8 cellular contexts compared by ENCODE assay signal in the genomic region with DNA sequence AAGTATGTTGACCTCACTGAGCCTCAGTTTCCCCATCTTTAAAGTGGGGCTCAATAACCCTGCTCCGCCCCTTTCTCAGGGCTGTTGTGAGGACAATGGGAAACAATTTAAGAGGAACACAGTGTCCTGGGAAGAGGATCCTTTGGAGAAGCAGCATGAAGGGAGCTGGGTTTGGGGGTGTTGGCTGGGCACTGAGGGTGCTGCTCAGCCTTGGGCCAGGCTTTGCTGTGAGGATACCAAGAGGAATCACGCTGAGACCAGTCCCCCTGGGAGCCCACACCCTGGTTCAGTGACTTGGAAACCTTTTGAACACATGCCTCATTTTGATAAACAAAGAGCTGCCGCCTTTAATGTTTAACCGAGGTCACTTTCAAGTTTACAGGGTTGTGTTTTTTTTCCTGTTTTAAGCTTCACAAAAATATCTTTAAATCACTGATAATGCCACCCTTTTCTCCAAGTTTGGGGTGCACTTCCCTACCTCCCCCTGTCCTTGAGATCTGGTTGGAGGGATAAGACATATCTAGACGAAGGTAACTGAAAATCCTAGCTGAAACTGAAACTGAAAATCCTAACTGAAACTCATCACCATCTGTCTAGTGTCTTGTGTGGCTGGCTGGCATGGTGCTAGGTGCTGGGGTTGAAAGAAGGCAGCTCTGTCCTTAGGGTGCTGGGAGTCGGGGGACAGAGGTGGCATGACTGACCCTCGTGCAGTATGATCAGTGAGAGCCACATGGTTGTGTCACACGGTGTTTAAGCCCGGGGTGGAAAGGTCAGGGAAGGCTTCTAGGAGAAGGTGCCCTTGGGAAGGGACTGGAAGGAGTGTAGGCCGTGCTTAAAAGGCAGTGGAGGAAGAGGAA. TPM values are rescaled to one million over a fixed set of nuclear protein-coding genes. Genes with fewer than 3 reads are reported as not detected.
DNase-seq lines count a peak whose midpoint lies in the region; ATAC-seq, FAIRE-seq and TF ChIP-seq lines count a peak whose summit lies in the region.

No MANE protein-coding gene starts in this region.

- peaks cover 2% of the 10 kb centered on the region for H3K36me3 Mint-ChIP-seq in activated naive CD8-positive, alpha-beta T cell

- no peak for TF ChIP-seq RAD21 in HepG2 (CRISPR knock-in tag; IDR thresholded peaks at IDR 0.05)

- peak overlapping the region; percentile 98 for H3K27ac Mint-ChIP-seq in activated naive CD8-positive, alpha-beta T cell

- H3K4me1 Mint-ChIP-seq in activated naive CD8-positive, alpha-beta T cell (ENCODE audit: low read depth) = peaks cover 34% of the 10 kb centered on the region

- CTCF ChIA-PET in HepG2 (lab: Yijun Ruan, JAX; ENCODE audit: low intra/inter-chr PET ratio, low total read pairs) = no interaction called here

- peak overlapping the region; percentile 94 for H3K4me3 Mint-ChIP-seq in activated naive CD8-positive, alpha-beta T cell

- peaks cover 68% of the 10 kb centered on the region for H3K4me1 ChIP-seq in KMS-11 (ENCODE audit: low read depth, poor library complexity, severe bottlenecking)
- H3K4me1 ChIP-seq in HepG2 (ENCODE audit: insufficient read depth, low read length) = peaks cover 57% of the 10 kb centered on the region
- H3K4me1 ChIP-seq in suprapubic skin = peaks cover 38% of the 10 kb centered on the region

- H3K4me3 ChIP-seq in GM12865 (ENCODE audit: low read depth, low read length) (peak overlapping the region; percentile 69), KMS-11 (IDR thresholded peaks at IDR 0.05; ENCODE audit: insufficient read depth, low read depth, low read length) (peak overlapping the region; percentile 55), HepG2 (replicated peaks in 1 of 3; ENCODE audit: insufficient read depth in 1 of 3, low read depth in 2 of 3, low read length in 3 of 3) (peak overlapping the region; percentile 75 to 81 (median 79); a peak in 5 of 6 replicates), suprapubic skin (peak overlapping the region; percentile 84)

- DNase-seq in GM12865 (ENCODE audit: low read depth) (peak; percentile 83), HepG2 (ENCODE audit: low spot score) (peak; percentile 80), suprapubic skin (ENCODE audit: low spot score in 2 of 2) (peak; percentile 57 to 73), UCSD-AML1 (lab: John Stamatoyannopoulos, UW; ENCODE audit: unreplicated experiment) (no peak), superior temporal gyrus (ENCODE audit: extremely low spot score) (no peak)

- H3K9ac ChIP-seq in KMS-11 (peak overlapping the region; percentile 97), HepG2 (ENCODE audit: insufficient read depth, low read depth, low read length) (peak overlapping the region; percentile 83; the same call in 1 of the 2 replicates)

- H3K4me2 ChIP-seq in KMS-11 (peak overlapping the region; percentile 93), HepG2 (ENCODE audit: low read depth, low read length) (peak overlapping the region; percentile 94)

- peak; percentile 68 for FAIRE-seq in HepG2 (lab: Jason Lieb, UNC)

- ATAC-seq in GM21529 (IDR thresholded peaks at IDR 0.05; ENCODE audit: unreplicated experiment) (peak; percentile 60), HepG2 (peak; percentile 47)

- POLR2A ChIA-PET in HepG2 (lab: Yijun Ruan, JAX) = interaction anchor here (0.8 to 8.8 kb wide), 16 partner anchors 8 to 681 kb away, joined by 3 to 181 read pairs (median 4); partner anchors contain the start of genes ABCB8, ACTR3C, LRRC61 and REPIN1

- H3K27me3 ChIP-seq in KMS-11 (ENCODE audit: insufficient read depth, low read depth) (no peaks in the 10 kb centered on the region), HepG2 (ENCODE audit: control insufficient read depth in 1 of 2, insufficient read depth in 2 of 2, low read length in 2 of 2) (no peaks in the 10 kb centered on the region), suprapubic skin (no peaks in the 10 kb centered on the region)

- no peaks in the 10 kb centered on the region for H3K9me3 Mint-ChIP-seq in activated naive CD8-positive, alpha-beta T cell (ENCODE audit: low read depth)

- H3K9me3 ChIP-seq in HepG2 (ENCODE audit: low read length) (no peaks in the 10 kb centered on the region), suprapubic skin (no peaks in the 10 kb centered on the region)

- peaks cover 57% of the 10 kb centered on the region for H3K79me2 ChIP-seq in KMS-11 (ENCODE audit: insufficient read depth, low read depth)
- H3K79me2 ChIP-seq in HepG2 (ENCODE audit: insufficient read depth, low read length) = no peaks in the 10 kb centered on the region

- peaks cover 7% of the 10 kb centered on the region; the same call in 1 of the 2 replicates for H3K36me3 ChIP-seq in KMS-11 (ENCODE audit: insufficient read depth)
- H3K36me3 ChIP-seq in HepG2 (replicated peaks in 1 of 2; ENCODE audit: control insufficient read depth in 1 of 2, insufficient read depth in 2 of 2, low read length in 2 of 2) = no peaks in the 10 kb centered on the region
- H3K36me3 ChIP-seq in suprapubic skin = peaks cover 23% of the 10 kb centered on the region

- in situ Hi-C loops in HepG2 (cut with HindIII; ENCODE audit: extremely low pct_ligation_motif_present, low pct_unique_long_range_greater_than_20kb) = no loop called here

- H3K27me3 Mint-ChIP-seq in activated naive CD8-positive, alpha-beta T cell = no peaks in the 10 kb centered on the region

- TF ChIP-seq EP300 in HepG2 (IDR thresholded peaks at IDR 0.05; ENCODE audit: low read depth in 2 of 2, low read length in 2 of 2) (peak in 1 of 2 experiments; percentile 65; a peak in 2 of 4 replicates), HepG2 (CRISPR knock-in tag; IDR thresholded peaks at IDR 0.05; ENCODE audit: borderline replicate concordance) (no peak), suprapubic skin (IDR thresholded peaks at IDR 0.05) (no peak)

- TF ChIP-seq CTCF in GM12865 (IDR thresholded peaks at IDR 0.05; ENCODE audit: insufficient read depth, low read depth, low read length, missing control alignments) = no peak
- TF ChIP-seq CTCF in KMS-11 (conservative IDR thresholded peaks at IDR 0.05; ENCODE audit: low read depth, low read length) = no peak; the same call in 1 of the 2 replicates
- TF ChIP-seq CTCF in HepG2 (CRISPR knock-in tag; IDR thresholded peaks at IDR 0.05) = no peak
- TF ChIP-seq CTCF in suprapubic skin (IDR thresholded peaks at IDR 0.05) = no peak

- WGBS in HepG2 (ENCODE audit: low lambda C conversion rate) = 8% methylated on average over 9 of the region's 10 CpGs
- 56% methylated on average over 10 of the region's 10 CpGs for WGBS in suprapubic skin

- H2AFZ ChIP-seq in KMS-11 (ENCODE audit: low read depth) = no peak overlapping the region
- H2AFZ ChIP-seq in HepG2 (ENCODE audit: low read length) = no peak overlapping the region

- H4K20me1 ChIP-seq in KMS-11 (ENCODE audit: insufficient read depth) (no peaks in the 10 kb centered on the region), HepG2 (ENCODE audit: insufficient read depth, low read length) (no peaks in the 10 kb centered on the region)

- TF ChIP-seq POLR2A in HepG2 (IDR thresholded peaks at IDR 0.05; ENCODE audit: insufficient read depth in 1 of 2, low read depth in 2 of 2, low read length in 2 of 2) (no peak), suprapubic skin (IDR thresholded peaks at IDR 0.05) (no peak)

- intact Hi-C loops in HepG2 (cut with micrococcal nuclease; ENCODE audit: unreplicated experiment) = loop anchor here (2.0 kb wide), 1 partner anchor 14 kb away; no protein-coding TSS in a partner anchor

- H3K27ac ChIP-seq in KMS-11 (peak overlapping the region; percentile 93), HepG2 (ENCODE audit: extremely low read length, insufficient read depth, low read length) (peak overlapping the region; percentile 58), suprapubic skin (peak overlapping the region; percentile 90)

- TSS peak; percentile 55 for BruUV-seq in HepG2 (replicated peaks; lab: Mats Ljungman, UMichigan)

RNA-seq across cellular contexts. Expression of gene ZNF775, which starts 27.7 kb away (rescaled TPM):
- total RNA-seq in HepG2 (2016; rRNA removed; fragmentation: Illumina TruSeq; extraction: Trizol) = 3.1 and 4.5 TPM in 2 replicates
- 0.71 TPM in 2 replicates for total RNA-seq in HepG2 (2016; cell fraction: cytosol; rRNA removed; fragmentation: Illumina TruSeq; extraction: Trizol; ENCODE audit: low read depth)
- total RNA-seq in HepG2 (2016; cell fraction: insoluble cytoplasmic fraction; rRNA removed; fragmentation: Illumina TruSeq; extraction: Trizol) = 3.6 and 3.8 TPM in 2 replicates
- total RNA-seq in HepG2 (2016; cell fraction: membrane; rRNA removed; fragmentation: Illumina TruSeq; extraction: Trizol) = 1.9 and 2.5 TPM in 2 replicates
- total RNA-seq in HepG2 (2016; cell fraction: nucleus; rRNA removed; fragmentation: Illumina TruSeq; extraction: Trizol) = 1.8 and 3.2 TPM in 2 replicates
- 3.2 and 3.8 TPM in 2 replicates for polyA plus RNA-seq in HepG2 (2011; rRNA removed)
- 2.6 and 4.5 TPM in 2 replicates for polyA plus RNA-seq in HepG2 (2011; cell fraction: cytosol; rRNA removed)
- 5.8 and 5.9 TPM in 2 replicates for polyA plus RNA-seq in HepG2 (2011; cell fraction: nucleus; rRNA removed)
- polyA plus RNA-seq in HepG2 (2012) = 2.1 and 3.1 TPM in 2 replicates
- 0.67 and 0.68 TPM in 2 replicates for polyA plus RNA-seq in HepG2 (2016; cell fraction: cytosol; fragmentation: Illumina TruSeq; extraction: Trizol; ENCODE audit: low read depth)
- polyA plus RNA-seq in HepG2 (2016; cell fraction: insoluble cytoplasmic fraction; fragmentation: Illumina TruSeq; extraction: Trizol; ENCODE audit: low read depth) = 3.7 and 4.2 TPM in 2 replicates
- polyA plus RNA-seq in HepG2 (2016; cell fraction: membrane; fragmentation: Illumina TruSeq; extraction: Trizol; ENCODE audit: low read depth) = 1.2 and 1.8 TPM in 2 replicates
- polyA plus RNA-seq in HepG2 (2016; cell fraction: nucleus; fragmentation: Illumina TruSeq; extraction: Trizol; ENCODE audit: insufficient read depth, low read depth) = 5.2 and 9.1 TPM in 2 replicates
- 0.37 and 3.7 TPM in 2 replicates for polyA minus RNA-seq in HepG2 (2011; rRNA and poly(A)+ RNA removed; ENCODE audit: low replicate concordance)
- 2.5 and 3.9 TPM in 2 replicates for polyA minus RNA-seq in HepG2 (2011; cell fraction: cytosol; rRNA and poly(A)+ RNA removed)
- polyA minus RNA-seq in HepG2 (2011; cell fraction: nucleus; rRNA and poly(A)+ RNA removed) = 1.8 and 2.4 TPM in 2 replicates
- 1 to 10 TPM; 1.6 to 3.9 (median 2.6) TPM for total RNA-seq in suprapubic skin

RNA-seq across cellular contexts. Expression of gene REPIN1, which starts 38.2 kb away (rescaled TPM):
- 86.4 and 108 TPM in 2 replicates for total RNA-seq in HepG2 (2016; rRNA removed; fragmentation: Illumina TruSeq; extraction: Trizol)
- 34.3 and 36.1 TPM in 2 replicates for total RNA-seq in HepG2 (2016; cell fraction: cytosol; rRNA removed; fragmentation: Illumina TruSeq; extraction: Trizol; ENCODE audit: low read depth)
- total RNA-seq in HepG2 (2016; cell fraction: insoluble cytoplasmic fraction; rRNA removed; fragmentation: Illumina TruSeq; extraction: Trizol) = 77.5 and 106 TPM in 2 replicates
- 112 and 119 TPM in 2 replicates for total RNA-seq in HepG2 (2016; cell fraction: membrane; rRNA removed; fragmentation: Illumina TruSeq; extraction: Trizol)
- total RNA-seq in HepG2 (2016; cell fraction: nucleus; rRNA removed; fragmentation: Illumina TruSeq; extraction: Trizol) = 81.1 and 91.5 TPM in 2 replicates
- 69.9 and 87.9 TPM in 2 replicates for polyA plus RNA-seq in HepG2 (2011; rRNA removed)
- polyA plus RNA-seq in HepG2 (2011; cell fraction: cytosol; rRNA removed) = 58.9 and 82.1 TPM in 2 replicates
- 189 and 195 TPM in 2 replicates for polyA plus RNA-seq in HepG2 (2011; cell fraction: nucleus; rRNA removed)
- 52.5 and 64.7 TPM in 2 replicates for polyA plus RNA-seq in HepG2 (2012)
- 22.0 and 24.7 TPM in 2 replicates for polyA plus RNA-seq in HepG2 (2016; cell fraction: cytosol; fragmentation: Illumina TruSeq; extraction: Trizol; ENCODE audit: low read depth)
- polyA plus RNA-seq in HepG2 (2016; cell fraction: insoluble cytoplasmic fraction; fragmentation: Illumina TruSeq; extraction: Trizol; ENCODE audit: low read depth) = 82.2 and 105 TPM in 2 replicates
- 77.8 and 77.9 TPM in 2 replicates for polyA plus RNA-seq in HepG2 (2016; cell fraction: membrane; fragmentation: Illumina TruSeq; extraction: Trizol; ENCODE audit: low read depth)
- 138 and 155 TPM in 2 replicates for polyA plus RNA-seq in HepG2 (2016; cell fraction: nucleus; fragmentation: Illumina TruSeq; extraction: Trizol; ENCODE audit: insufficient read depth, low read depth)
- polyA minus RNA-seq in HepG2 (2011; rRNA and poly(A)+ RNA removed; ENCODE audit: low replicate concordance) = 81.7 and 98.0 TPM in 2 replicates
- 35.3 and 35.6 TPM in 2 replicates for polyA minus RNA-seq in HepG2 (2011; cell fraction: cytosol; rRNA and poly(A)+ RNA removed)
- 50.5 and 54.6 TPM in 2 replicates for polyA minus RNA-seq in HepG2 (2011; cell fraction: nucleus; rRNA and poly(A)+ RNA removed)
- total RNA-seq in suprapubic skin = 10 to 100 TPM; 56.1 to 75.5 (median 73.7) TPM

RNA-seq across cellular contexts. Expression of gene GIMAP8, which starts 43.6 kb away (rescaled TPM):
- total RNA-seq in HepG2 (2016; rRNA removed; fragmentation: Illumina TruSeq; extraction: Trizol) (not detected in 2 replicates), suprapubic skin (1 to 10 TPM; 1.5 to 5.6 (median 3.2) TPM)
- total RNA-seq in HepG2 (2016; cell fraction: cytosol; rRNA removed; fragmentation: Illumina TruSeq; extraction: Trizol; ENCODE audit: low read depth) = not detected in 2 replicates
- total RNA-seq in HepG2 (2016; cell fraction: insoluble cytoplasmic fraction; rRNA removed; fragmentation: Illumina TruSeq; extraction: Trizol) = not detected in 2 replicates
- not detected in 2 replicates for total RNA-seq in HepG2 (2016; cell fraction: membrane; rRNA removed; fragmentation: Illumina TruSeq; extraction: Trizol)
- not detected in 2 replicates for total RNA-seq in HepG2 (2016; cell fraction: nucleus; rRNA removed; fragmentation: Illumina TruSeq; extraction: Trizol)
- not detected in 2 replicates for polyA plus RNA-seq in HepG2 (2011; rRNA removed)
- polyA plus RNA-seq in HepG2 (2011; cell fraction: cytosol; rRNA removed) = not detected in 2 replicates
- polyA plus RNA-seq in HepG2 (2011; cell fraction: nucleus; rRNA removed) = not detected in 2 replicates
- polyA plus RNA-seq in HepG2 (2012) = not detected in 2 replicates
- polyA plus RNA-seq in HepG2 (2016; cell fraction: cytosol; fragmentation: Illumina TruSeq; extraction: Trizol; ENCODE audit: low read depth) = not detected in 2 replicates
- polyA plus RNA-seq in HepG2 (2016; cell fraction: insoluble cytoplasmic fraction; fragmentation: Illumina TruSeq; extraction: Trizol; ENCODE audit: low read depth) = not detected in 2 replicates
- not detected in 2 replicates for polyA plus RNA-seq in HepG2 (2016; cell fraction: membrane; fragmentation: Illumina TruSeq; extraction: Trizol; ENCODE audit: low read depth)
- not detected in 2 replicates for polyA plus RNA-seq in HepG2 (2016; cell fraction: nucleus; fragmentation: Illumina TruSeq; extraction: Trizol; ENCODE audit: insufficient read depth, low read depth)
- not detected in 2 replicates for polyA minus RNA-seq in HepG2 (2011; rRNA and poly(A)+ RNA removed; ENCODE audit: low replicate concordance)
- polyA minus RNA-seq in HepG2 (2011; cell fraction: cytosol; rRNA and poly(A)+ RNA removed) = not detected in 2 replicates
- not detected in 2 replicates for polyA minus RNA-seq in HepG2 (2011; cell fraction: nucleus; rRNA and poly(A)+ RNA removed)

Comparison
In these comparisons a context has a peak if more than half of its experiments do, and no peak if none do; other contexts are left out.
1. DNase-seq: peak in GM12865 (single experiment), HepG2 (single experiment) and suprapubic skin (2 of 2); none in UCSD-AML1 (single experiment) and superior temporal gyrus (single experiment).
2. Peak in every context shown above with its lines, with median percentiles within 50 percentile points of each other: H3K4me3 ChIP-seq and H3K27ac ChIP-seq.